8 cellular contexts compared by ENCODE assay signal in genomic region chr16:31876955-31877828, GRCh38. TPM values are rescaled to one million over a fixed set of nuclear protein-coding genes. Genes with fewer than 3 reads are reported as not detected.
A peak's percentile ranks its signal among the peaks of the same experiment; 100 is the strongest.
DNase-seq lines count a peak whose midpoint lies in the region; ATAC-seq and TF ChIP-seq lines count a peak whose summit lies in the region.

No MANE protein-coding gene starts in this region.

- no peak overlapping the region for H2AFZ ChIP-seq in ACC112 (ENCODE audit: low read length, unreplicated experiment)
- no peak overlapping the region for H2AFZ ChIP-seq in SU-DHL-6 (ENCODE audit: low read depth, low read length, severe bottlenecking)

- no peaks in the 10 kb centered on the region for H3K27me3 ChIP-seq in ACC112 (ENCODE audit: insufficient read depth, low read length)
- H3K27me3 ChIP-seq in SU-DHL-6 (ENCODE audit: low read length): no peaks in the 10 kb centered on the region
- no peaks in the 10 kb centered on the region for H3K27me3 ChIP-seq in psoas muscle (ENCODE audit: insufficient read depth in 3 of 3, low read length in 2 of 3)

- no peaks in the 10 kb centered on the region for H3K9me3 ChIP-seq in SU-DHL-6 (ENCODE audit: insufficient read depth, low read length)
- no peaks in the 10 kb centered on the region for H3K9me3 ChIP-seq in psoas muscle

- H3K4me1 Mint-ChIP-seq in effector memory CD8-positive, alpha-beta T cell (ENCODE audit: low read depth in 2 of 2): peaks cover 68 to 69% of the 10 kb centered on the region in 2 donors

- H3K27ac ChIP-seq in ACC112 (ENCODE audit: low read depth, low read length) (peak overlapping the region; percentile 89), SU-DHL-6 (ENCODE audit: low read depth, low read length) (no peak overlapping the region), psoas muscle (peak overlapping the region; percentile 36)

- ATAC-seq in GM18520 (IDR thresholded peaks at IDR 0.05; ENCODE audit: unreplicated experiment) (peak; percentile 57), HG03060 (IDR thresholded peaks at IDR 0.05; ENCODE audit: low read depth, unreplicated experiment) (peak; percentile 50), psoas muscle (no peak)
- peak; percentile 63 for ATAC-seq in effector memory CD8-positive, alpha-beta T cell (replicated peaks)

- no peaks in the 10 kb centered on the region for H3K27me3 Mint-ChIP-seq in effector memory CD8-positive, alpha-beta T cell

- intact Hi-C loops in psoas muscle (cut with DNase I): loop anchor here in 1 of 2 donors (10.0 kb wide), 1 partner anchor 372 kb away; the partner anchor contains the start of gene RUSF1

- peak overlapping the region; percentile 98 to 99 for H3K4me3 Mint-ChIP-seq in effector memory CD8-positive, alpha-beta T cell

- H3K36me3 ChIP-seq in ACC112 (ENCODE audit: insufficient read depth, low read length) (peaks cover 12% of the 10 kb centered on the region), SU-DHL-6 (ENCODE audit: low read length) (peaks cover 35% of the 10 kb centered on the region), psoas muscle (ENCODE audit: insufficient read depth in 1 of 2, low read depth in 1 of 2) (no peaks in the 10 kb centered on the region)

- H3K4me1 ChIP-seq in ACC112 (ENCODE audit: control insufficient read depth, insufficient read depth, low read length, unreplicated experiment) (peaks cover 52% of the 10 kb centered on the region), psoas muscle (no peaks in the 10 kb centered on the region)

- H3F3A ChIP-seq in SU-DHL-6 (ENCODE audit: insufficient read depth): no peaks in the 10 kb centered on the region

- H3K9ac ChIP-seq in SU-DHL-6 (ENCODE audit: low read length): no peak overlapping the region

- H3K79me2 ChIP-seq in ACC112 (ENCODE audit: control insufficient read depth, insufficient read depth, low read length, unreplicated experiment) (peaks cover 82% of the 10 kb centered on the region), SU-DHL-6 (ENCODE audit: insufficient read depth, low read length) (peaks cover 85% of the 10 kb centered on the region)

- peaks cover 34% of the 10 kb centered on the region; the same call in 1 of the 2 replicates for H4K20me1 ChIP-seq in SU-DHL-6 (ENCODE audit: low read depth, low read length)

- no peaks in the 10 kb centered on the region for H3K9me3 Mint-ChIP-seq in effector memory CD8-positive, alpha-beta T cell

- H3K9me2 ChIP-seq in SU-DHL-6 (replicated peaks; ENCODE audit: insufficient read depth, low read length): no peaks in the 10 kb centered on the region

- peak overlapping the region; percentile 45 for H3K4me3 ChIP-seq in ACC112 (ENCODE audit: low read depth, low read length)
- no peak overlapping the region for H3K4me3 ChIP-seq in SU-DHL-6 (ENCODE audit: insufficient read depth, low read length, poor library complexity, severe bottlenecking)
- H3K4me3 ChIP-seq in psoas muscle: no peak overlapping the region

- peak overlapping the region; percentile 78 for H3K4me2 ChIP-seq in SU-DHL-6 (ENCODE audit: low read depth, low read length, poor library complexity, severe bottlenecking)

- DNase-seq in effector memory CD8-positive, alpha-beta T cell: peak in 2 of 3 experiments; percentile 23 to 35
- no peak for DNase-seq in psoas muscle
- DNase-seq in HuH-7 (ENCODE audit: low spot score): no peak
- DNase-seq in NCI-H526 treated with DMSO at 0.1 percent for 48 hours (lab: John Stamatoyannopoulos, UW): no peak

- H3K36me3 Mint-ChIP-seq in effector memory CD8-positive, alpha-beta T cell (ENCODE audit: insufficient read depth): peaks cover 76% of the 10 kb centered on the region

- no peak for TF ChIP-seq CTCF in SU-DHL-6 (IDR thresholded peaks at IDR 0.05; ENCODE audit: insufficient read depth, low read length, poor library complexity, severe bottlenecking)
- TF ChIP-seq CTCF in psoas muscle (IDR thresholded peaks at IDR 0.05): no peak

- peak overlapping the region; percentile 92 to 99 for H3K27ac Mint-ChIP-seq in effector memory CD8-positive, alpha-beta T cell

- WGBS in psoas muscle, 3 donors: 52 to 66% (median 52%) methylated on average over 5 of the region's 5 CpGs

RNA-seq across cellular contexts. Expression of gene ZNF267, which starts 3.6 kb away (rescaled TPM):
- total RNA-seq in psoas muscle: 1 to 10 TPM; 4.1 to 9.9 (median 8.3) TPM
- polyA plus RNA-seq in psoas muscle: 10 to 100 TPM in 2 of 3 donors, 1 to 10 TPM in 1; 6.1 to 33.2 (median 17.3) TPM

Comparison
In these comparisons a context has a peak if more than half of its experiments do, and no peak if none do; other contexts are left out.
1. ATAC-seq: peak in GM18520 (single experiment), HG03060 (single experiment) and effector memory CD8-positive, alpha-beta T cell (single experiment); none in psoas muscle (0 of 4).
2. DNase-seq: peak in effector memory CD8-positive, alpha-beta T cell (2 of 3); none in psoas muscle (0 of 2), HuH-7 (single experiment) and NCI-H526 treated with DMSO at 0.1 percent for 48 hours (single experiment).